In genomic region chr2:239377591-239377990, GRCh38 we compare ENCODE assay signal across 12 cellular contexts.
"Had no signal": no experiment of that assay in that cellular context is flagged by ENCODE, and none has a peak within 500 bp of the region (broad histone marks: within the 10 kb centered on the region; RNA-seq: fewer than 3 reads in every experiment).

No MANE protein-coding gene starts in this region.

- H3K4me1 ChIP-seq: colonic mucosa, gastrocnemius medialis had no signal

- DNase-seq: activated B cell treated with CpG ODN at 0.5 μM for 24 hours; activated T-cell treated with anti-CD3 and anti-CD28 coated beads, Interleukin-2, amount 50 U/mL, for 24 hours; colonic mucosa; effector CD4-positive, alpha-beta T cell; gastrocnemius medialis; stimulated activated CD4-positive, alpha-beta T cell treated with anti-CD3 and anti-CD28 coated beads, Interleukin-4, amount 100 ng/mL, for 1 hour; stimulated activated CD8-positive, alpha-beta memory T cell treated with anti-CD3 and anti-CD28 coated beads, Interleukin-4, amount 100 ng/mL, for 48 hours; stimulated activated naive CD8-positive, alpha-beta T cell treated with anti-CD3 and anti-CD28 coated beads, Interleukin-15, Interleukin-2, amounts not matched to agents 100 U/mL and 50 U/mL, for 24 hours had no signal

- H3K27ac ChIP-seq: ascending aorta, colonic mucosa, gastrocnemius medialis, ovary, suprapubic skin had no signal

- H3K36me3 ChIP-seq: colonic mucosa, gastrocnemius medialis, ovary had no signal

- H3K9me3 ChIP-seq: ascending aorta, colonic mucosa, gastrocnemius medialis, ovary, suprapubic skin had no signal

- H3K4me3 ChIP-seq: ascending aorta, colonic mucosa, gastrocnemius medialis, ovary, suprapubic skin had no signal

- ATAC-seq: gastrocnemius medialis; SK-N-SH treated with all-trans-retinoic acid at 6 μM for 48 hours; stimulated activated naive CD8-positive, alpha-beta T cell treated with anti-CD3 and anti-CD28 coated beads, Interleukin-15, Interleukin-2, amounts not matched to agents 100 U/mL and 50 U/mL, for 24 hours had no signal

- H3K27me3 ChIP-seq: ascending aorta, colonic mucosa, gastrocnemius medialis, ovary, suprapubic skin had no signal
